ENCODE assay signal across 11 cellular contexts in genomic region chr21:35782667-35783066, GRCh38.
"Had no signal": no experiment of that assay in that cellular context is flagged by ENCODE, and none has a peak within 500 bp of the region (broad histone marks: within the 10 kb centered on the region; RNA-seq: fewer than 3 reads in every experiment).

No MANE protein-coding gene starts in this region.

- DNase-seq: GM23248, GOT3, H7, H9, HCEC 1CT, HFFc6 had no signal

- H3K27ac Mint-ChIP-seq: GM23338, H9, HFFc6 had no signal

- H3K4me1 ChIP-seq: HAP-1 had no signal

- H3K4me3 ChIP-seq: GM23248, GM23338, HAP-1 had no signal

- H3K36me3 ChIP-seq: HAP-1 had no signal

- H3K4me3 Mint-ChIP-seq: GM23338, H9, HFFc6 had no signal

- H3K9me3 Mint-ChIP-seq: GM23338, HFFc6 had no signal

- FAIRE-seq: H1, H54 had no signal

- H3K27ac ChIP-seq: GM23248 had no signal

- ATAC-seq: GM23338, HCT116 had no signal

- H3K4me1 Mint-ChIP-seq: GM23338, H9 had no signal
